Comparison of ENCODE assay signal across 1 cellular context in genomic region chr3:179071569-179072397, GRCh38.
TF ChIP-seq lines count a peak whose summit lies in the region.

Gene ZMAT3, minus strand, starts transcription at chr3:179071809. Its CDS starts 4,057 bp downstream, at chr3:179067752.

TF ChIP-seq in K562, 482 proteins besides CTCF, POLR2A, EP300 and RAD21 (continued from another document and continues in another):
- TF ChIP-seq ZNF639 (CRISPR knock-in tag; conservative IDR thresholded peaks at IDR 0.05 in 1 of 2, IDR thresholded peaks at IDR 0.05 in 1 of 2) (peak in 1 of 2 experiments; percentile 80; a peak in 2 of 4 replicates), ZNF174 (CRISPR knock-in tag; IDR thresholded peaks at IDR 0.05) (no peak), TAF9B (IDR thresholded peaks at IDR 0.05; ENCODE audit: partially characterized antibody) (no peak), ZNF384 (IDR thresholded peaks at IDR 0.05; ENCODE audit: low read depth, low read length) (no peak), E2F4 (CRISPR knock-in tag; IDR thresholded peaks at IDR 0.05; ENCODE audit: low read depth) (no peak), MYNN (IDR thresholded peaks at IDR 0.05) (no peak), MYNN (CRISPR knock-in tag; IDR thresholded peaks at IDR 0.05) (no peak), KLF13 (tag; IDR thresholded peaks at IDR 0.05; ENCODE audit: borderline replicate concordance, low read depth) (no peak), TGIF2 (CRISPR knock-in tag; IDR thresholded peaks at IDR 0.05) (peak; percentile 38; the same call in 1 of the 2 replicates), SMAD1 (IDR thresholded peaks at IDR 0.05; ENCODE audit: low read depth, low read length, partially characterized antibody) (no peak), CXXC5 (CRISPR knock-in tag; IDR thresholded peaks at IDR 0.05) (peak; percentile 84), KLF6 (CRISPR knock-in tag; IDR thresholded peaks at IDR 0.05; ENCODE audit: borderline replicate concordance) (no peak), GABPB2 (CRISPR knock-in tag; conservative IDR thresholded peaks at IDR 0.05) (no peak), TSC22D4 (tag; IDR thresholded peaks at IDR 0.05) (no peak), TCF7 (IDR thresholded peaks at IDR 0.05; ENCODE audit: borderline replicate concordance) (no peak), SRSF9 (IDR thresholded peaks at IDR 0.05; ENCODE audit: borderline replicate concordance, low read depth, low read length) (no peak), MTA3 (IDR thresholded peaks at IDR 0.05; ENCODE audit: borderline replicate concordance) (peak; percentile 76; the same call in 1 of the 2 replicates), CREM (IDR thresholded peaks at IDR 0.05; ENCODE audit: low read depth) (0 out of 2 replicates have a peak, but pooled peaks have one; percentile 32), HNRNPH1 (optimal IDR thresholded peaks at IDR 0.05; ENCODE audit: low read depth, low read length) (no peak), MCM7 (IDR thresholded peaks at IDR 0.05) (no peak), CHD7 (IDR thresholded peaks at IDR 0.05; ENCODE audit: low read depth, low read length) (no peak), HCFC1 (IDR thresholded peaks at IDR 0.05; ENCODE audit: low read depth, low read length) (no peak; the same call in 1 of the 2 replicates), LEF1 (IDR thresholded peaks at IDR 0.05) (no peak), GMEB1 (CRISPR knock-in tag; IDR thresholded peaks at IDR 0.05) (no peak), KLF16 (IDR thresholded peaks at IDR 0.05) (no peak), CAMTA2 (CRISPR knock-in tag; conservative IDR thresholded peaks at IDR 0.05) (0 out of 2 replicates have a peak, but pooled peaks have one; percentile 18), U2AF1 (optimal IDR thresholded peaks at IDR 0.05; ENCODE audit: low read depth, low read length) (no peak), MBD1 (CRISPR knock-in tag; IDR thresholded peaks at IDR 0.05) (no peak), EHMT2 (IDR thresholded peaks at IDR 0.05) (no peak), HNRNPLL (IDR thresholded peaks at IDR 0.05; ENCODE audit: low read depth, low read length, poor library complexity, severe bottlenecking) (peak; percentile 90), ZNF830 (CRISPR knock-in tag; IDR thresholded peaks at IDR 0.05) (no peak), MTA2 (IDR thresholded peaks at IDR 0.05; ENCODE audit: low read depth) (no peak), ZNF316 (IDR thresholded peaks at IDR 0.05) (no peak), MAFG (tag; conservative IDR thresholded peaks at IDR 0.05) (no peak), CGGBP1 (CRISPR knock-in tag; IDR thresholded peaks at IDR 0.05) (no peak), NONO (IDR thresholded peaks at IDR 0.05; ENCODE audit: low read depth in 2 of 2, low read length in 1 of 2) (0 out of 4 replicates have a peak, but pooled peaks of 1 of the 2 experiments have one; percentile 59), ZNF274 (IDR thresholded peaks at IDR 0.05; ENCODE audit: borderline replicate concordance, low read depth, low read length) (no peak), MNT (conservative IDR thresholded peaks at IDR 0.05) (peak in 1 of 2 experiments; percentile 61; a peak in 1 of 4 replicates), ZBTB26 (CRISPR knock-in tag; IDR thresholded peaks at IDR 0.05) (no peak)
